In the genomic region with DNA sequence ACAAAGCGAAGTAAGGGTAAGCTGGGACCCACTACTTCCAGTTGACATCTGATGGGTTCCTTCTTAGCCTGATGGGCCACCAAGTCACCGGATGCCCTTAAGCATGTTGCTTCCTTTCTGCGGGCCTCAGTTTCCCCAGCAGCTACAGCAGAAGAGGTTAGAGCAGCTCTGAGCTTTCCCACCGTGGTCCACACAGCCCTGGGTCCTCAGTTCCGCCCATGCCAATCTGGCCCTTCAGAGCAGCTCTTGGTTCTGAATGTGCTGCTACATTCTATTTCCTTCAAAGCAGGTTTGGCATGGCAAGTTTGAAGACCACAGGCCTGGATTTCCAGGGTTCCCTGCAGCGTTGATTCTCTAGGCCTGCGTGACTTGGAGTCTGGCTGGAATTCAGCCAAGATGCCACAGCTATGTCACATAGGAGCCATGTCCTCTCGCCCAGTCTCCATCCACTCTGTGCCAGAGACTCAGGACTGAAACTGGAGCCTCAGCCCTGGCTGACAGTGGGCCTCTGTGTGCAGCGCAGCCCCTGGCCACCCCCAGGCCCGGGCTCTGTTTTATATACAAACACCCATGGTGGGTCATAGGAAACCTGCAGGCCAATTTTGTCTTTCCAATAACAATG, we compare ENCODE assay signal across 14 cellular contexts.
DNase-seq lines count a peak whose midpoint lies in the region; ATAC-seq and TF ChIP-seq lines count a peak whose summit lies in the region.
"Had no signal": no experiment of that assay in that cellular context is flagged by ENCODE, and none has a peak within 500 bp of the region (broad histone marks: within the 10 kb centered on the region; RNA-seq: fewer than 3 reads in every experiment).

No MANE protein-coding gene starts in this region.

- no peak overlapping the region for H3K27ac ChIP-seq in naive thymus-derived CD4-positive, alpha-beta T cell (ENCODE audit: low read depth, low read length)

- H3K27me3 Mint-ChIP-seq in Calu3 (ENCODE audit: unreplicated experiment) (no peaks in the 10 kb centered on the region), chondrocyte (ENCODE audit: low read depth) (peaks cover 4% of the 10 kb centered on the region)
- H3K27me3 Mint-ChIP-seq in naive thymus-derived CD4-positive, alpha-beta T cell: peaks cover 0 to 3% (median 0%) of the 10 kb centered on the region in 5 donors
- no peaks in the 10 kb centered on the region for H3K27me3 Mint-ChIP-seq in activated naive CD8-positive, alpha-beta T cell treated with anti-CD3 and anti-CD28 coated beads for 36 hours
- H3K27me3 Mint-ChIP-seq: CD4-positive, alpha-beta T cell had no signal

- CTCF ChIA-PET in Calu3 (lab: Charles Lee): interaction anchor here (0.6 to 1.4 kb wide), 6 partner anchors 8 to 110 kb away, joined by 3 to 13 read pairs (median 4); no protein-coding TSS in a partner anchor
- CTCF ChIA-PET in naive thymus-derived CD4-positive, alpha-beta T cell (lab: Charles Lee): no interaction called here

- no TSS peak for BruUV-seq in Calu3 (replicated peaks; lab: Mats Ljungman, UMichigan)

- no peak overlapping the region for H3K4me3 ChIP-seq in naive thymus-derived CD4-positive, alpha-beta T cell (ENCODE audit: low read length)

- DNase-seq in Calu3: peak; percentile 84
- DNase-seq in LoVo (ENCODE audit: low spot score): peak; percentile 10
- peak; percentile 46 for DNase-seq in chondrocyte (ENCODE audit: low spot score)
- DNase-seq in posterior vena cava (ENCODE audit: low spot score): peak; percentile 30
- DNase-seq in naive thymus-derived CD4-positive, alpha-beta T cell: no peak
- DNase-seq in activated naive CD8-positive, alpha-beta T cell treated with anti-CD3 and anti-CD28 coated beads for 36 hours: no peak
- DNase-seq: CD4-positive, alpha-beta T cell; cortex of kidney; NCI-H187 treated with DMSO at 0.1 percent for 48 hours had no signal

- H3K4me1 Mint-ChIP-seq in Calu3 (ENCODE audit: low read depth, unreplicated experiment) (peaks cover 49% of the 10 kb centered on the region), chondrocyte (ENCODE audit: low read depth) (peaks cover 6% of the 10 kb centered on the region)
- H3K4me1 Mint-ChIP-seq in naive thymus-derived CD4-positive, alpha-beta T cell: peaks cover 0 to 2% (median 0%) of the 10 kb centered on the region in 7 donors
- no peaks in the 10 kb centered on the region for H3K4me1 Mint-ChIP-seq in activated naive CD8-positive, alpha-beta T cell treated with anti-CD3 and anti-CD28 coated beads for 36 hours
- H3K4me1 Mint-ChIP-seq: activated naive CD4-positive, alpha-beta T cell treated with anti-CD3 and anti-CD28 coated beads, Interleukin-2, amount 50 U/mL, for 24 hours; WTC11 had no signal

- H3K27me3 ChIP-seq in naive thymus-derived CD4-positive, alpha-beta T cell (ENCODE audit: control insufficient read depth in 2 of 2, insufficient read depth in 2 of 2, low read length in 2 of 2): no peaks in the 10 kb centered on the region

- no peaks in the 10 kb centered on the region for H3K4me1 ChIP-seq in naive thymus-derived CD4-positive, alpha-beta T cell (ENCODE audit: control insufficient read depth in 2 of 2, insufficient read depth in 2 of 2, low read length in 2 of 2)

- H3K9me3 Mint-ChIP-seq in Calu3 (ENCODE audit: low read depth, unreplicated experiment): no peaks in the 10 kb centered on the region
- H3K9me3 Mint-ChIP-seq in chondrocyte (ENCODE audit: low read depth): no peaks in the 10 kb centered on the region
- no peaks in the 10 kb centered on the region for H3K9me3 Mint-ChIP-seq in naive thymus-derived CD4-positive, alpha-beta T cell
- H3K9me3 Mint-ChIP-seq in activated naive CD8-positive, alpha-beta T cell treated with anti-CD3 and anti-CD28 coated beads for 36 hours: no peaks in the 10 kb centered on the region
- H3K9me3 Mint-ChIP-seq: activated naive CD4-positive, alpha-beta T cell treated with anti-CD3 and anti-CD28 coated beads, Interleukin-2, amount 50 U/mL, for 24 hours; CD4-positive, alpha-beta T cell; WTC11 had no signal

- POLR2A ChIA-PET in naive thymus-derived CD4-positive, alpha-beta T cell (lab: Charles Lee): no interaction called here

- TF ChIP-seq CTCF in Calu3 (IDR thresholded peaks at IDR 0.05; ENCODE audit: unreplicated experiment) (no peak), chondrocyte (IDR thresholded peaks at IDR 0.05) (no peak)

- H3K9me3 ChIP-seq in naive thymus-derived CD4-positive, alpha-beta T cell (ENCODE audit: control insufficient read depth in 2 of 3, low read length in 3 of 3): no peaks in the 10 kb centered on the region

- intact Hi-C loops in Calu3 (cut with micrococcal nuclease; ENCODE audit: unreplicated experiment): loop anchor here (5.0 to 10.0 kb wide), 2 partner anchors 52 to 61 kb away; no protein-coding TSS in a partner anchor
- intact Hi-C loops in posterior vena cava (cut with DNase I): no loop called here
- intact Hi-C loops in naive thymus-derived CD4-positive, alpha-beta T cell (cut with micrococcal nuclease): no loop called here

- H3K36me3 Mint-ChIP-seq in Calu3 (ENCODE audit: insufficient read depth, unreplicated experiment): no peaks in the 10 kb centered on the region
- H3K36me3 Mint-ChIP-seq in chondrocyte (ENCODE audit: low read depth): no peaks in the 10 kb centered on the region
- H3K36me3 Mint-ChIP-seq in naive thymus-derived CD4-positive, alpha-beta T cell: no peaks in the 10 kb centered on the region
- no peaks in the 10 kb centered on the region for H3K36me3 Mint-ChIP-seq in activated naive CD8-positive, alpha-beta T cell treated with anti-CD3 and anti-CD28 coated beads for 36 hours
- H3K36me3 Mint-ChIP-seq: activated naive CD4-positive, alpha-beta T cell treated with anti-CD3 and anti-CD28 coated beads, Interleukin-2, amount 50 U/mL, for 24 hours; WTC11 had no signal

- H3K36me3 ChIP-seq in naive thymus-derived CD4-positive, alpha-beta T cell (ENCODE audit: control insufficient read depth in 2 of 3, insufficient read depth in 3 of 3, low read length in 3 of 3): no peaks in the 10 kb centered on the region

- ATAC-seq in naive thymus-derived CD4-positive, alpha-beta T cell: no peak
- no peak for ATAC-seq in HG03432 (IDR thresholded peaks at IDR 0.05; ENCODE audit: unreplicated experiment)
- ATAC-seq: HepG2, WTC11 had no signal

- H3K4me3 Mint-ChIP-seq in Calu3 (ENCODE audit: low read depth, unreplicated experiment): no peak overlapping the region
- no peak overlapping the region for H3K4me3 Mint-ChIP-seq in chondrocyte (ENCODE audit: unreplicated experiment)
- no peak overlapping the region for H3K4me3 Mint-ChIP-seq in naive thymus-derived CD4-positive, alpha-beta T cell
- H3K4me3 Mint-ChIP-seq in activated naive CD8-positive, alpha-beta T cell treated with anti-CD3 and anti-CD28 coated beads for 36 hours: no peak overlapping the region
- H3K4me3 Mint-ChIP-seq: activated naive CD4-positive, alpha-beta T cell treated with anti-CD3 and anti-CD28 coated beads, Interleukin-2, amount 50 U/mL, for 24 hours; CD4-positive, alpha-beta T cell; WTC11 had no signal

- peak overlapping the region; percentile 47 for H3K27ac Mint-ChIP-seq in Calu3 (ENCODE audit: unreplicated experiment)
- H3K27ac Mint-ChIP-seq in chondrocyte (ENCODE audit: unreplicated experiment): peak overlapping the region; percentile 57
- no peak overlapping the region for H3K27ac Mint-ChIP-seq in naive thymus-derived CD4-positive, alpha-beta T cell
- H3K27ac Mint-ChIP-seq in activated naive CD8-positive, alpha-beta T cell treated with anti-CD3 and anti-CD28 coated beads for 36 hours: no peak overlapping the region
- H3K27ac Mint-ChIP-seq: activated naive CD4-positive, alpha-beta T cell treated with anti-CD3 and anti-CD28 coated beads, Interleukin-2, amount 50 U/mL, for 24 hours; CD4-positive, alpha-beta T cell; progenitor cell of endocrine pancreas; WTC11 had no signal

Comparison
In these comparisons a context has a peak if more than half of its experiments do, and no peak if none do; other contexts are left out.
1. DNase-seq: peak in Calu3 (single experiment), LoVo (single experiment), chondrocyte (single experiment) and posterior vena cava (single experiment); none in naive thymus-derived CD4-positive, alpha-beta T cell (0 of 9) and activated naive CD8-positive, alpha-beta T cell treated with anti-CD3 and anti-CD28 coated beads for 36 hours (single experiment).
2. H3K27ac Mint-ChIP-seq: peak in Calu3 (single experiment) and chondrocyte (single experiment); none in naive thymus-derived CD4-positive, alpha-beta T cell (0 of 9) and activated naive CD8-positive, alpha-beta T cell treated with anti-CD3 and anti-CD28 coated beads for 36 hours (single experiment).